ENCODE assay signal across 27 cellular contexts in genomic region chr10:65415318-65415717, GRCh38.
"Had no signal": no experiment of that assay in that cellular context is flagged by ENCODE, and none has a peak within 500 bp of the region (broad histone marks: within the 10 kb centered on the region; RNA-seq: fewer than 3 reads in every experiment).

No MANE protein-coding gene starts in this region.

- H3K4me1 ChIP-seq: body of pancreas, esophagus squamous epithelium had no signal

- ATAC-seq: activated CD4-positive, CD25-positive, alpha-beta regulatory T cell treated with anti-CD3 and anti-CD28 coated beads, Interleukin-2, amount 50 U/mL, for 24 hours; activated CD8-positive, alpha-beta T cell treated with anti-CD3 and anti-CD28 coated beads for 36 hours; activated T-cell treated with anti-CD3 and anti-CD28 coated beads, Interleukin-2, amount 50 U/mL, for 4 hours; activated T-helper 17 cell treated with anti-CD3 and anti-CD28 coated beads, Interleukin-2, amount 50 U/mL, for 72 hours; body of pancreas; effector memory CD8-positive, alpha-beta T cell; T-helper 17 cell had no signal

- DNase-seq: activated B cell treated with CpG ODN at 0.5 μM for 24 hours; activated CD4-positive, alpha-beta T cell treated with anti-CD3 and anti-CD28 coated beads for 48 hours; activated CD4-positive, alpha-beta T cell treated with anti-CD3 and anti-CD28 coated beads, Interleukin-2, amount 50 U/mL, for 1 hour; activated CD4-positive, alpha-beta T cell treated with anti-CD3 and anti-CD28 coated beads, Interleukin-2, amount 50 U/mL, for 48 hours; activated CD8-positive, alpha-beta memory T cell treated with anti-CD3 and anti-CD28 coated beads for 24 hours; activated CD8-positive, alpha-beta T cell treated with anti-CD3 and anti-CD28 coated beads for 36 hours; activated effector memory CD4-positive, alpha-beta T cell treated with Interleukin-2 at 50 U/mL for 16 hours; activated gamma-delta T cell treated with Interleukin-2 at 50 U/mL for 16 hours; activated naive CD4-positive, alpha-beta T cell treated with anti-CD3 and anti-CD28 coated beads, Interleukin-2, amount 50 U/mL, for 16 hours; activated naive CD4-positive, alpha-beta T cell treated with Interleukin-2 at 50 U/mL for 16 hours; activated T-cell treated with anti-CD3 and anti-CD28 coated beads, Interleukin-2, amount 50 U/mL, for 4 hours; amniotic stem cell; anterior cingulate cortex; body of pancreas; effector CD4-positive, alpha-beta T cell; effector memory CD8-positive, alpha-beta T cell; esophagus squamous epithelium; head of caudate nucleus; T-helper 1 cell; T-helper 17 cell; T1000; WERI-Rb-1 had no signal

- H3K4me3 ChIP-seq: body of pancreas, coronary artery, esophagus squamous epithelium had no signal

- H3K27ac ChIP-seq: body of pancreas, coronary artery, epithelial cell of prostate, esophagus squamous epithelium, WERI-Rb-1 had no signal

- H3K27me3 ChIP-seq: body of pancreas, esophagus squamous epithelium had no signal

- H3K36me3 ChIP-seq: esophagus squamous epithelium, WERI-Rb-1 had no signal

- FAIRE-seq: frontal cortex had no signal

- H3K9me3 ChIP-seq: body of pancreas had no signal
